In the genomic region with DNA sequence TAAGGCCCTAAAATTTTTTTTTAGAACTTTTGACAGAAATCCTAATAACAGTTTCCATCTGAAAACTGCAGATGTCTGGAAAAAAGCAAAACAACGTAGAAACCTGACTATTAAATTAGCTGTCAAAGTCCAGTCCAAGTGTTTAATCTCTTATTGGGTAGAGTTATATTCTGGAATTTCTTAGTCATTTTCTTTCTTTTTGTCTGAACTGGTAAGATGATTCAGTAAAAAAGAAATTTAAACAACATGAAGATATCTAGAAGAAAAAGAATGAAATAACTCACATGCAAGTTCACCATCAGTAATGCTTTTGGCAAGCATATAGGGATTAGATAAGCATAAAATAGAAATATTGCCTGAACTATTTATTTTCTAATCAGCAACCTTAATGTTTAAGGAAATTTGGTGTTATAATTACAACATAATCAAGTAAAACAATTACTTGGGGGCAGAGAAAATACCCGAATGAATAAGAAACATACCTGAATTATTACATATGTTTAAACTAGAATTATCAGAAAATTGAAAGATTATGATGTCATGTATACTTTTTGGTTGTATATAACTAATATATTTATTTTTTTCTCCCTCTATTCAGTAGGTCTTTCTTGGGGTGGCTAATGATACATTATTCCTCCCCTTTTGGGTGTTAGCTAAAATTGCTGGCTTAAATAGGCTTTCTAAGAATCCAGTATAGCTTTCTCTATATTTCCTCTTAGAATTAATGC, we compare ENCODE assay signal across 29 cellular contexts. TPM values are rescaled to one million over a fixed set of nuclear protein-coding genes. Genes with fewer than 3 reads are reported as not detected.
DNase-seq lines count a peak whose midpoint lies in the region; ATAC-seq, FAIRE-seq and TF ChIP-seq lines count a peak whose summit lies in the region.
"Had no signal": no experiment of that assay in that cellular context is flagged by ENCODE, and none has a peak within 500 bp of the region (broad histone marks: within the 10 kb centered on the region; RNA-seq: fewer than 3 reads in every experiment).

No MANE protein-coding gene starts in this region.

- DNase-seq in HepG2 (ENCODE audit: low spot score) (no peak), right lobe of liver (no peak), amniotic stem cell (lab: John Stamatoyannopoulos, UW) (peak; percentile 21), fibroblast of the aortic adventitia (ENCODE audit: low read depth) (peak; percentile 77), WTC11 (ENCODE audit: low spot score) (no peak), HAP-1 (ENCODE audit: low spot score in 2 of 2) (no peak)
- no peak for DNase-seq in activated T-cell treated with anti-CD3 and anti-CD28 coated beads, Interleukin-2, amount 50 U/mL, for 1 hour
- DNase-seq: AML-193; CD4-positive, alpha-beta T cell; COR-L47; DMS53; H7; HFFc6; NCI-H1048; NCI-H1417; NCI-H1694; NCI-H2029 treated with DMSO at 0.1 percent for 48 hours; NCI-H2227 treated with DMSO at 0.1 percent for 48 hours; Right ventricle myocardium superior; RPMI8226 had no signal

- no peaks in the 10 kb centered on the region for H3K4me1 ChIP-seq in HepG2 (ENCODE audit: insufficient read depth, low read length)
- H3K4me1 ChIP-seq in right lobe of liver = no peaks in the 10 kb centered on the region
- no peaks in the 10 kb centered on the region for H3K4me1 ChIP-seq in HAP-1
- H3K4me1 ChIP-seq: BLaER1 treated with 17β-estradiol and CSF1 and Interleukin-3, amounts not matched to agents 10 nM and 100 nM; SJSA1 had no signal

- H3K4me3 ChIP-seq in HepG2 (replicated peaks in 1 of 3; ENCODE audit: insufficient read depth in 1 of 3, low read depth in 2 of 3, low read length in 3 of 3) (no peak overlapping the region), right lobe of liver (no peak overlapping the region), fibroblast of the aortic adventitia (ENCODE audit: low read depth, low read length) (no peak overlapping the region), HAP-1 (no peak overlapping the region)
- H3K4me3 ChIP-seq: BLaER1 treated with 17β-estradiol and CSF1 and Interleukin-3, amounts not matched to agents 10 nM and 100 nM; SJSA1 had no signal

- no peaks in the 10 kb centered on the region for H3K9me3 ChIP-seq in HepG2 (ENCODE audit: low read length)
- H3K9me3 ChIP-seq in right lobe of liver = no peaks in the 10 kb centered on the region
- no peaks in the 10 kb centered on the region for H3K9me3 ChIP-seq in HAP-1
- H3K9me3 ChIP-seq: BLaER1 treated with 17β-estradiol and CSF1 and Interleukin-3, amounts not matched to agents 10 nM and 100 nM; SJSA1 had no signal

- in situ Hi-C loops in HepG2 (cut with HindIII; ENCODE audit: extremely low pct_ligation_motif_present, low pct_unique_long_range_greater_than_20kb) = no loop called here
- in situ Hi-C loops in HAP-1 (cut with MboI; ENCODE audit: low sequenced_read_pairs) = no loop called here

- H2AFZ ChIP-seq in HepG2 (ENCODE audit: low read length) = no peak overlapping the region

- no peaks in the 10 kb centered on the region for H3K9me3 Mint-ChIP-seq in WTC11
- H3K9me3 Mint-ChIP-seq: HFFc6 had no signal

- no peaks in the 10 kb centered on the region for H3K36me3 ChIP-seq in HepG2 (replicated peaks in 1 of 2; ENCODE audit: control insufficient read depth in 1 of 2, insufficient read depth in 2 of 2, low read length in 2 of 2)
- H3K36me3 ChIP-seq in right lobe of liver = no peaks in the 10 kb centered on the region
- no peaks in the 10 kb centered on the region for H3K36me3 ChIP-seq in HAP-1 (replicated peaks)
- H3K36me3 ChIP-seq: BLaER1 treated with 17β-estradiol and CSF1 and Interleukin-3, amounts not matched to agents 10 nM and 100 nM; SJSA1 had no signal

- TF ChIP-seq POLR2A in HepG2 (IDR thresholded peaks at IDR 0.05; ENCODE audit: insufficient read depth in 1 of 2, low read depth in 2 of 2, low read length in 2 of 2) = no peak
- TF ChIP-seq POLR2A in right lobe of liver (IDR thresholded peaks at IDR 0.05) = no peak

- H3K9ac ChIP-seq in HepG2 (ENCODE audit: insufficient read depth, low read depth, low read length) = no peak overlapping the region
- H3K9ac ChIP-seq: BLaER1 treated with 17β-estradiol and CSF1 and Interleukin-3, amounts not matched to agents 10 nM and 100 nM; KMS-11 had no signal

- H3K36me3 Mint-ChIP-seq in WTC11 = no peaks in the 10 kb centered on the region
- H3K36me3 Mint-ChIP-seq: IgD-negative memory B cell had no signal

- H3K27me3 ChIP-seq in HepG2 (ENCODE audit: control insufficient read depth in 1 of 2, insufficient read depth in 2 of 2, low read length in 2 of 2) = no peaks in the 10 kb centered on the region
- H3K27me3 ChIP-seq in right lobe of liver = no peaks in the 10 kb centered on the region
- no peaks in the 10 kb centered on the region for H3K27me3 ChIP-seq in HAP-1 (ENCODE audit: low read depth)
- H3K27me3 ChIP-seq: BLaER1 treated with 17β-estradiol and CSF1 and Interleukin-3, amounts not matched to agents 10 nM and 100 nM; SJSA1 had no signal

- H3K4me2 ChIP-seq in HepG2 (ENCODE audit: low read depth, low read length) = no peak overlapping the region
- H3K4me2 ChIP-seq: BLaER1 treated with 17β-estradiol and CSF1 and Interleukin-3, amounts not matched to agents 10 nM and 100 nM had no signal

- intact Hi-C loops in HepG2 (cut with micrococcal nuclease; ENCODE audit: unreplicated experiment) = no loop called here
- intact Hi-C loops in right lobe of liver (cut with DNase I) = no loop called here

- no TSS peak for BruUV-seq in HepG2 (replicated peaks; lab: Mats Ljungman, UMichigan)

- peaks cover 19% of the 10 kb centered on the region for H3K4me1 Mint-ChIP-seq in WTC11
- H3K4me1 Mint-ChIP-seq: IgD-negative memory B cell had no signal

- ATAC-seq in HepG2 = no peak
- ATAC-seq in right lobe of liver = no peak
- no peak for ATAC-seq in WTC11
- ATAC-seq in HG03025 (IDR thresholded peaks at IDR 0.05; ENCODE audit: low FRiP score, unreplicated experiment) = no peak

- no peak overlapping the region for H3K4me3 Mint-ChIP-seq in WTC11
- H3K4me3 Mint-ChIP-seq: CD4-positive, alpha-beta T cell; HFFc6; IgD-negative memory B cell had no signal

- TF ChIP-seq CTCF in HepG2 (CRISPR knock-in tag; IDR thresholded peaks at IDR 0.05) (no peak), right lobe of liver (IDR thresholded peaks at IDR 0.05) (no peak), fibroblast of the aortic adventitia (IDR thresholded peaks at IDR 0.05; ENCODE audit: insufficient read depth, low read length) (no peak), WTC11 (IDR thresholded peaks at IDR 0.05) (no peak)

- no peak for TF ChIP-seq RAD21 in HepG2 (CRISPR knock-in tag; IDR thresholded peaks at IDR 0.05)

- no peaks in the 10 kb centered on the region for H3K79me2 ChIP-seq in HepG2 (ENCODE audit: insufficient read depth, low read length)

- no peak for FAIRE-seq in HepG2 (lab: Jason Lieb, UNC)
- FAIRE-seq: GM12891 had no signal

- no peaks in the 10 kb centered on the region for H3K27me3 Mint-ChIP-seq in WTC11 (ENCODE audit: low read depth)
- H3K27me3 Mint-ChIP-seq: CD4-positive, alpha-beta T cell; IgD-negative memory B cell had no signal

- no peak for TF ChIP-seq EP300 in HepG2 (IDR thresholded peaks at IDR 0.05; ENCODE audit: low read depth in 2 of 2, low read length in 2 of 2)
- no peak for TF ChIP-seq EP300 in HepG2 (CRISPR knock-in tag; IDR thresholded peaks at IDR 0.05; ENCODE audit: borderline replicate concordance)

- no peak overlapping the region for H3K27ac ChIP-seq in HepG2 (ENCODE audit: extremely low read length, insufficient read depth, low read length)
- no peak overlapping the region for H3K27ac ChIP-seq in right lobe of liver
- H3K27ac ChIP-seq: 22Rv1; BLaER1 treated with 17β-estradiol and CSF1 and Interleukin-3, amounts not matched to agents 10 nM and 100 nM; KMS-11; SJSA1 had no signal

- H3K27ac Mint-ChIP-seq in WTC11 = no peak overlapping the region
- H3K27ac Mint-ChIP-seq: CD4-positive, alpha-beta T cell; HFFc6; IgD-negative memory B cell had no signal

- no peaks in the 10 kb centered on the region for H4K20me1 ChIP-seq in HepG2 (ENCODE audit: insufficient read depth, low read length)
- H4K20me1 ChIP-seq: BLaER1 treated with 17β-estradiol and CSF1 and Interleukin-3, amounts not matched to agents 10 nM and 100 nM had no signal

- 0% methylated on average over 2 of the region's 2 CpGs for WGBS in HepG2 (ENCODE audit: low lambda C conversion rate)
- 25% methylated on average over 2 of the region's 2 CpGs for WGBS in right lobe of liver (ENCODE audit: insufficient coverage, low coverage, low lambda C conversion rate, missing lambda C conversion rate)

- POLR2A ChIA-PET in HepG2 (lab: Yijun Ruan, JAX) (no interaction called here), WTC11 (lab: Charles Lee) (no interaction called here)

- CTCF ChIA-PET in HepG2 (lab: Yijun Ruan, JAX; ENCODE audit: low intra/inter-chr PET ratio, low total read pairs) = no interaction called here
- CTCF ChIA-PET in WTC11 (lab: Charles Lee) = no interaction called here

TF ChIP-seq in WTC11, 78 proteins besides CTCF, POLR2A, EP300 and RAD21 (continues in another document):
- TF ChIP-seq SMAD4 (CRISPR knock-in tag; IDR thresholded peaks at IDR 0.05) (no peak), SMAD3 (CRISPR knock-in tag; IDR thresholded peaks at IDR 0.05; ENCODE audit: borderline replicate concordance) (no peak)

RNA-seq across cellular contexts. Expression of a gene that starts 51.1 kb away (rescaled TPM):
- total RNA-seq in HepG2 (2016; rRNA removed; fragmentation: Illumina TruSeq; extraction: Trizol) (not detected in 2 replicates), right lobe of liver (under 1 TPM; 0.07 to 0.55 (median 0.18) TPM), fibroblast of the aortic adventitia (ENCODE audit: low replicate concordance) (0.09 TPM in 1 of 2 replicates, not detected in the other), WTC11 (2021) (3.9 to 4.2 TPM (median 4.0 TPM) in 3 replicates)
- not detected in 2 replicates for total RNA-seq in HepG2 (2016; cell fraction: cytosol; rRNA removed; fragmentation: Illumina TruSeq; extraction: Trizol; ENCODE audit: low read depth)
- not detected in 2 replicates for total RNA-seq in HepG2 (2016; cell fraction: insoluble cytoplasmic fraction; rRNA removed; fragmentation: Illumina TruSeq; extraction: Trizol)
- total RNA-seq in HepG2 (2016; cell fraction: membrane; rRNA removed; fragmentation: Illumina TruSeq; extraction: Trizol) = not detected in 2 replicates
- not detected in 2 replicates for total RNA-seq in HepG2 (2016; cell fraction: nucleus; rRNA removed; fragmentation: Illumina TruSeq; extraction: Trizol)
- polyA plus RNA-seq in HepG2 (2011; rRNA removed) = not detected in 2 replicates
- not detected in 2 replicates for polyA plus RNA-seq in HepG2 (2011; cell fraction: cytosol; rRNA removed)
- polyA plus RNA-seq in HepG2 (2011; cell fraction: nucleus; rRNA removed) = not detected in 2 replicates
- polyA plus RNA-seq in HepG2 (2012) = not detected in 2 replicates
- polyA plus RNA-seq in HepG2 (2016; cell fraction: cytosol; fragmentation: Illumina TruSeq; extraction: Trizol; ENCODE audit: low read depth) = not detected in 2 replicates
- polyA plus RNA-seq in HepG2 (2016; cell fraction: insoluble cytoplasmic fraction; fragmentation: Illumina TruSeq; extraction: Trizol; ENCODE audit: low read depth) = not detected in 2 replicates
- polyA plus RNA-seq in HepG2 (2016; cell fraction: membrane; fragmentation: Illumina TruSeq; extraction: Trizol; ENCODE audit: low read depth) = not detected in 2 replicates
- polyA plus RNA-seq in HepG2 (2016; cell fraction: nucleus; fragmentation: Illumina TruSeq; extraction: Trizol; ENCODE audit: insufficient read depth, low read depth) = not detected in 2 replicates
- 8.5 TPM in 1 of 2 replicates, not detected in the other for polyA minus RNA-seq in HepG2 (2011; rRNA and poly(A)+ RNA removed; ENCODE audit: low replicate concordance)
- not detected in 2 replicates for polyA minus RNA-seq in HepG2 (2011; cell fraction: cytosol; rRNA and poly(A)+ RNA removed)
- polyA minus RNA-seq in HepG2 (2011; cell fraction: nucleus; rRNA and poly(A)+ RNA removed) = not detected in 2 replicates
- total RNA-seq: CD4-positive, alpha-beta T cell; Daoy; G401; HFFc6; SJSA1 had no signal
- polyA plus RNA-seq: IgD-negative memory B cell had no signal

Comparison
In these comparisons a context has a peak if more than half of its experiments do, and no peak if none do; other contexts are left out.
1. DNase-seq: peak in amniotic stem cell (single experiment) and fibroblast of the aortic adventitia (single experiment); none in HepG2 (single experiment), right lobe of liver (0 of 3), WTC11 (single experiment), activated T-cell treated with anti-CD3 and anti-CD28 coated beads, Interleukin-2, amount 50 U/mL, for 1 hour (single experiment) and HAP-1 (0 of 2).